Comparison of ENCODE assay signal across 8 cellular contexts in the genomic region with DNA sequence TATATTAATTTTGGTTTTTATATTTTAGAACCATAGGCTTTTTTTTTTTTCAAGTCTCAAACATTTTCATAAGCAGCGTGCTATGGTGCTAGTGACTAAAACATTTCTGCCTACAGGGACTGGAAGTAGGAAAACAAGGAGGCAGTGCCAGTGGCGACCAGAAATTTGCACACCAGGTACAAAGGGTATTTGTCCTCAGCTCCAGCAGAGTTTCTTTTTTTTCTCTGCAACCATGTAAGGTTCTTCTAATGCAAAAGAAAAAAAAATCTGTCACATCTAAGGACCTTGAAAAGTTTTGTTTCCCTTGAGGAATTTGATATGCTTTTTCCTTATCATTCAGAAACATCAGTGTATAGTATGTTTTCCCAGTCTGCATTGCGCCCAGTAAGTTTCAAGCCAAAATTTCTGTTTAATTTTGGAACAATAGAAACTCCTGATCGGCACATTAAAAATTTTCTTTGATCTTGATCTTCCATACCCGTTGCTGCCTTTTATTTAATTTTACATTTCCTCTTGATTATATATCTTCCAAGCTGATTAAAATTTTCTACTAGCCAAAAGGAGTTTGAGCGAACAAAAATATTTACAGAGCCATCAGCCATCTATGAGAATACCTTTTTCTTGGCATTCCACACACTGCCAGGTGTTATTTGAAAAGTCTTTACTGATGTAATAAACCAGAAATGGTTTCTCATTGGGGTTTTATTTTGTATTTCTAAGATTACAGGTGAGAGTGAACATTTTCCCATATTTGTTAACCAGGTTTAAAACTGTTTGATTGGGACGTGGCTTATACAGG.
A peak's percentile ranks its signal among the peaks of the same experiment; 100 is the strongest.
DNase-seq lines count a peak whose midpoint lies in the region; ATAC-seq and TF ChIP-seq lines count a peak whose summit lies in the region.

No MANE protein-coding gene starts in this region.

- H3K36me3 ChIP-seq in WERI-Rb-1 = no peaks in the 10 kb centered on the region

- H3K9me3 ChIP-seq in WERI-Rb-1 (ENCODE audit: severe bottlenecking) = no peaks in the 10 kb centered on the region

- no peak for ATAC-seq in stimulated activated naive B cell treated with anti-CD40 and anti-IgM and Interleukin-4, amounts not matched to agents 10 μg/mL and 1 μg/mL and 100 μg/mL, for 72 hours (replicated peaks)
- no peak for ATAC-seq in HG02623 (IDR thresholded peaks at IDR 0.05; ENCODE audit: unreplicated experiment)
- no peak for ATAC-seq in HG03097 (IDR thresholded peaks at IDR 0.05; ENCODE audit: low FRiP score, unreplicated experiment)
- ATAC-seq in GM21717 (IDR thresholded peaks at IDR 0.05; ENCODE audit: unreplicated experiment) = no peak

- H3K36me3 Mint-ChIP-seq in stimulated activated naive B cell treated with anti-CD40 and anti-IgM and Interleukin-4, amounts not matched to agents 10 μg/mL and 1 μg/mL and 100 μg/mL, for 72 hours = peaks cover 7 to 9% of the 10 kb centered on the region in 2 donors

- H3K27me3 ChIP-seq in WERI-Rb-1 (ENCODE audit: insufficient read depth, low read depth, severe bottlenecking) = no peaks in the 10 kb centered on the region

- H3K4me3 ChIP-seq in WERI-Rb-1 (ENCODE audit: low read depth, low read length) = peak overlapping the region; percentile 83
- peak overlapping the region; percentile 93 for H3K4me3 ChIP-seq in iPS-11a (ENCODE audit: low read depth, low read length)

- H3K27me3 Mint-ChIP-seq in stimulated activated naive B cell treated with anti-CD40 and anti-IgM and Interleukin-4, amounts not matched to agents 10 μg/mL and 1 μg/mL and 100 μg/mL, for 72 hours = peaks cover 0 to 5% of the 10 kb centered on the region in 2 donors

- H3K4me3 Mint-ChIP-seq in stimulated activated naive B cell treated with anti-CD40 and anti-IgM and Interleukin-4, amounts not matched to agents 10 μg/mL and 1 μg/mL and 100 μg/mL, for 72 hours = peak overlapping the region; percentile 86 to 94

- no peaks in the 10 kb centered on the region for H3K9me3 Mint-ChIP-seq in stimulated activated naive B cell treated with anti-CD40 and anti-IgM and Interleukin-4, amounts not matched to agents 10 μg/mL and 1 μg/mL and 100 μg/mL, for 72 hours

- peaks cover 20 to 31% of the 10 kb centered on the region in 2 donors for H3K4me1 Mint-ChIP-seq in stimulated activated naive B cell treated with anti-CD40 and anti-IgM and Interleukin-4, amounts not matched to agents 10 μg/mL and 1 μg/mL and 100 μg/mL, for 72 hours

- DNase-seq in NCI-H1105 treated with DMSO at 0.1 percent for 48 hours (lab: John Stamatoyannopoulos, UW) (peak; percentile 52), NCI-H1105 (lab: John Stamatoyannopoulos, UW) (no peak), WERI-Rb-1 (no peak)
- no peak for DNase-seq in stimulated activated naive B cell treated with anti-CD40 and anti-IgM and Interleukin-4, amounts not matched to agents 10 μg/mL and 1 μg/mL and 100 μg/mL, for 72 hours

- H3K27ac ChIP-seq in WERI-Rb-1 = peak overlapping the region; percentile 77

- H3K27ac Mint-ChIP-seq in stimulated activated naive B cell treated with anti-CD40 and anti-IgM and Interleukin-4, amounts not matched to agents 10 μg/mL and 1 μg/mL and 100 μg/mL, for 72 hours = no peak overlapping the region

- TF ChIP-seq CTCF in WERI-Rb-1 (IDR thresholded peaks at IDR 0.05; ENCODE audit: low read depth, low read length) = no peak
